ENCODE assay signal across 8 cellular contexts in genomic region chr3:15098503-15099363, GRCh38.
A peak's percentile ranks its signal among the peaks of the same experiment; 100 is the strongest.
DNase-seq lines count a peak whose midpoint lies in the region; ATAC-seq and TF ChIP-seq lines count a peak whose summit lies in the region.

Gene RBSN, minus strand, starts transcription at chr3:15099148. Its CDS starts 3,028 bp downstream, at chr3:15096120.

- no peak for TF ChIP-seq CTCF in AG09319 (IDR thresholded peaks at IDR 0.05; ENCODE audit: low read depth, low read length)

- DNase-seq in AG09319 (ENCODE audit: extremely low read depth, low read depth) (peak; percentile 81), NCI-H446 treated with DMSO at 0.1 percent for 48 hours (lab: John Stamatoyannopoulos, UW) (peak; percentile 61), cerebellar nuclear complex (lab: John Stamatoyannopoulos, UW) (peak; percentile 54 to 77), islet precursor cell (peak; percentile 98)
- DNase-seq in stimulated activated CD4-positive, alpha-beta T cell treated with anti-CD3 and anti-CD28 coated beads, Interleukin-12 subunit alpha, Interleukin-12 subunit beta, amount 100 ng/mL, for 4 hours = peak; percentile 92

- peak; percentile 87 for ATAC-seq in GM19023 (IDR thresholded peaks at IDR 0.05; ENCODE audit: unreplicated experiment)
- peak; percentile 92 for ATAC-seq in HG03196 (IDR thresholded peaks at IDR 0.05; ENCODE audit: unreplicated experiment)
- peak; percentile 81 to 84 for ATAC-seq in activated CD4-positive, CD25-positive, alpha-beta regulatory T cell treated with anti-CD3 and anti-CD28 coated beads, Interleukin-2, amount 50 U/mL, for 24 hours

Comparison
In these comparisons a context has a peak if more than half of its experiments do, and no peak if none do; other contexts are left out.
1. Peak in every context shown above with its lines: DNase-seq and ATAC-seq.